31 cellular contexts compared by ENCODE assay signal in the genomic region with DNA sequence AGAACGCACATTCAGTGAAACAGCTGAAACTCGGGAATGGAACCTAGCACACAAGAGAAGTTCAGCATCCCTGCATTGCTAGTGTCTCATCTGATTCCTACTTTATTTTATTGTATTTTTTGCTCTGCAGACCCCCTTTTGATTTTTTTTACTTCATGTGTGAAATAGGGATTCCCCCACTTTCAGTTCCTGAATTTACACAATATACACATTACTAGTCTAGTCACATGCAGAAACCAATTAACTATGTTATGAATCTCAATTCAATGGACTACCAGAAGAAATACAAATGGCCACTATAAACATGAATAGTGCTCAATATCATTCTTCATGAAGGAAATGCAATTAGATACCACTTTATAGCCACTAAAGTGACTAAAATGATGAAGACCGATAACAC.
"Had no signal": no experiment of that assay in that cellular context is flagged by ENCODE, and none has a peak within 500 bp of the region (broad histone marks: within the 10 kb centered on the region; RNA-seq: fewer than 3 reads in every experiment).

No MANE protein-coding gene starts in this region.

- DNase-seq: activated CD4-positive, alpha-beta T cell treated with anti-CD3 and anti-CD28 coated beads for 1 hour; activated CD4-positive, alpha-beta T cell treated with anti-CD3 and anti-CD28 coated beads for 48 hours; activated CD4-positive, CD25-positive, alpha-beta regulatory T cell; activated CD8-positive, alpha-beta T cell treated with anti-CD3 and anti-CD28 coated beads for 36 hours; activated effector memory CD4-positive, alpha-beta T cell treated with anti-CD3 and anti-CD28 coated beads, Interleukin-2, amount 50 U/mL, for 16 hours; activated naive CD4-positive, alpha-beta T cell; activated naive CD4-positive, alpha-beta T cell treated with anti-CD3 and anti-CD28 coated beads, Interleukin-2, amount 50 U/mL, for 16 hours; activated naive CD8-positive, alpha-beta T cell treated with anti-CD3 and anti-CD28 coated beads, Interleukin-2, amount 10 ng/mL, durations not matched to agents 7 days and 5 days; activated T-cell treated with anti-CD3 and anti-CD28 coated beads, Interleukin-2, amount 50 U/mL, for 1 hour; activated T-cell treated with anti-CD3 and anti-CD28 coated beads, Interleukin-2, amount 50 U/mL, for 72 hours; amygdala; NCI-H1092 treated with DMSO at 0.1 percent for 48 hours; NCI-H1417; NCI-H146; NCI-H1930; NCI-H2081 treated with DMSO at 0.1 percent for 48 hours; NCI-H226; NCI-H446 treated with DMSO at 0.1 percent for 48 hours; NCI-H524; OCI-M1; Right ventricle myocardium superior; SW 1271; T-helper 1 cell; T-helper 2 cell; T-helper 9 cell had no signal

- H3K9ac ChIP-seq: KMS-11 had no signal

- H3K27ac ChIP-seq: ascending aorta, cardiac muscle cell, coronary artery, KMS-11, VCaP had no signal

- H3K36me3 ChIP-seq: ascending aorta, cardiac muscle cell had no signal

- H3K27me3 ChIP-seq: ascending aorta, cardiac muscle cell had no signal

- ATAC-seq: activated CD8-positive, alpha-beta T cell treated with anti-CD3 and anti-CD28 coated beads for 36 hours; activated T-cell treated with anti-CD3 and anti-CD28 coated beads, Interleukin-2, amount 50 U/mL, for 72 hours; activated T-helper 17 cell treated with anti-CD3 and anti-CD28 coated beads, Interleukin-2, amount 50 U/mL, for 72 hours had no signal

- H3K4me3 ChIP-seq: ascending aorta, cardiac muscle cell, coronary artery had no signal

- H3K4me2 ChIP-seq: KMS-11 had no signal

- H3K4me1 ChIP-seq: ascending aorta had no signal
